Comparison of ENCODE assay signal across 17 cellular contexts in the genomic region with DNA sequence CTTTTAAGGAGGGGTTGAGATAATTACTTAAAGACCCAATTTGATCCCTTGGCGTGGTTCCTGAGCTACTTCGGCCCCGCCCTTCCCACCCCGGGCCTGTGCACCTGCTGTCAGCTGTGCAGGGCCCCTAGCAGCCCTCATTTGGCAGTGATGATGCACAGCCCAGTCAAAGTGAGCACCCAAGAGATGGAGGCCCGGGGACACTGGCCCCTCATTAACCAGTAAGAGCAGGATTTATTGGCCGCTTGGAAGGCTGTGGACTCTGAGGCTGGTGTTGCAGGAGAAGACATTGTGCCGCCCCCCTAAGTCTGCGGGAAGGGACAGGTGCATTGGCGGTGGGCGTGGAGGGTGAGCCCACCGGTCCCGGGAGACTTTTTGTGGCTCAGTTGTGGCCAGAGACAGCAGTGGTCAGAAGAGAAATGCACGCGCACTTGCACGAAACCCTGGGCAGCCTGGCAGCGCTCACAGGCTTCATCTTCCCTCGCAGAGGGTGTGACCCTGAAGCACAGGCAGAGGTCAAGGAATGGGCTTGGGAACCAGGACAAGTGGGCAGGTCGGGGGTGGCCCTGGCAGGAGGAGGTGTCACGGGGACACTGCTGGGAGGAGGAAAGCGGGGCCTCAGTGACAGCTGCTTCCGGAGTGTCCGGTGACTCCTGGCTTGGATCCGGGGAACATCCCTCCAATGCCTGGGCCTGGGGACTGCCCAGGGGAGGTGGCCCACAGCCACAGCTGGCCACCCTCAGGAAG.
DNase-seq lines count a peak whose midpoint lies in the region; ATAC-seq and TF ChIP-seq lines count a peak whose summit lies in the region.
"Had no signal": no experiment of that assay in that cellular context is flagged by ENCODE, and none has a peak within 500 bp of the region (broad histone marks: within the 10 kb centered on the region; RNA-seq: fewer than 3 reads in every experiment).

No MANE protein-coding gene starts in this region.

- ATAC-seq in right cardiac atrium (peak in 1 of 2 donors; percentile 24), memory B cell (ENCODE audit: low read depth) (peak; percentile 37), upper lobe of right lung (peak; percentile 17)
- ATAC-seq: GM23338, T-cell had no signal

- H3K4me3 Mint-ChIP-seq in memory B cell, result no peak overlapping the region
- H3K4me3 Mint-ChIP-seq: GM23338, T-cell had no signal

- peak overlapping the region; percentile 53 for H3K27ac Mint-ChIP-seq in memory B cell
- H3K27ac Mint-ChIP-seq: GM23338, T-cell had no signal

- peaks cover 4% of the 10 kb centered on the region for H3K9me3 Mint-ChIP-seq in memory B cell

- H3K4me1 Mint-ChIP-seq in memory B cell, result peaks cover 10% of the 10 kb centered on the region
- H3K4me1 Mint-ChIP-seq: T-cell had no signal

- H3K9me3 ChIP-seq in right cardiac atrium (ENCODE audit: control insufficient read depth, low read length) (no peaks in the 10 kb centered on the region), left ventricle myocardium inferior (replicated peaks) (peaks cover 19% of the 10 kb centered on the region), upper lobe of right lung (no peaks in the 10 kb centered on the region), ascending aorta (peaks cover 4 to 9% of the 10 kb centered on the region in 2 donors)
- H3K9me3 ChIP-seq: BE2C had no signal

- H3K27ac ChIP-seq in right cardiac atrium (ENCODE audit: low read length) (no peak overlapping the region), left ventricle myocardium inferior (replicated peaks) (no peak overlapping the region), upper lobe of right lung (no peak overlapping the region), ascending aorta (no peak overlapping the region)
- H3K27ac ChIP-seq: RWPE1, SK-N-MC had no signal

- peaks cover 12% of the 10 kb centered on the region for H3K27me3 Mint-ChIP-seq in memory B cell
- H3K27me3 Mint-ChIP-seq: T-cell had no signal

- DNase-seq in right cardiac atrium (peak in 2 of 3 donors; percentile 30 to 39), left ventricle myocardium inferior (no peak), SHP77 (lab: John Stamatoyannopoulos, UW) (peak; percentile 9 to 57), memory B cell (ENCODE audit: low spot score in 2 of 2) (no peak), upper lobe of right lung (no peak), ascending aorta (ENCODE audit: low spot score in 2 of 2) (no peak), NCI-H510A treated with DMSO at 0.1 percent for 48 hours (lab: John Stamatoyannopoulos, UW) (no peak)
- DNase-seq: BE2C; DMS153; NCI-H187 treated with DMSO at 0.1 percent for 48 hours; NCI-H524 treated with DMSO at 0.1 percent for 48 hours; NK-92 treated with Interleukin-12 subunit alpha and Interleukin-12 subunit beta, amount 100 ng/mL, for 24 hours; OCI-M1; T-cell had no signal

- no peaks in the 10 kb centered on the region for H3K36me3 Mint-ChIP-seq in memory B cell
- H3K36me3 Mint-ChIP-seq: T-cell had no signal

- H3K4me1 ChIP-seq in right cardiac atrium (ENCODE audit: control insufficient read depth, insufficient read depth, low read length), result no peaks in the 10 kb centered on the region
- H3K4me1 ChIP-seq in left ventricle myocardium inferior, result no peaks in the 10 kb centered on the region
- H3K4me1 ChIP-seq in upper lobe of right lung, result no peaks in the 10 kb centered on the region
- no peaks in the 10 kb centered on the region for H3K4me1 ChIP-seq in ascending aorta
- H3K4me1 ChIP-seq: BE2C had no signal

- TF ChIP-seq CTCF in left ventricle myocardium inferior (IDR thresholded peaks at IDR 0.05; ENCODE audit: borderline replicate concordance), result no peak
- no peak for TF ChIP-seq CTCF in upper lobe of right lung (IDR thresholded peaks at IDR 0.05)
- no peak for TF ChIP-seq CTCF in ascending aorta (IDR thresholded peaks at IDR 0.05)

- H3K36me3 ChIP-seq in left ventricle myocardium inferior, result no peaks in the 10 kb centered on the region
- H3K36me3 ChIP-seq in upper lobe of right lung, result no peaks in the 10 kb centered on the region
- H3K36me3 ChIP-seq in ascending aorta, result no peaks in the 10 kb centered on the region
- H3K36me3 ChIP-seq: BE2C had no signal

- 84% methylated on average over 23 of the region's 23 CpGs for whole genome bisulfite sequencing in right cardiac atrium

- H3K4me3 ChIP-seq in right cardiac atrium (ENCODE audit: low read length) (no peak overlapping the region), left ventricle myocardium inferior (no peak overlapping the region), upper lobe of right lung (no peak overlapping the region), ascending aorta (no peak overlapping the region)
- H3K4me3 ChIP-seq: GM23338, SK-N-MC had no signal

- intact Hi-C loops in right cardiac atrium (cut with DNase I), result no loop called here
- intact Hi-C loops in left ventricle myocardium inferior (cut with micrococcal nuclease), result no loop called here
- intact Hi-C loops in upper lobe of right lung (cut with DNase I), result no loop called here
- intact Hi-C loops in ascending aorta (cut with DNase I), result no loop called here

- no peaks in the 10 kb centered on the region for H3K27me3 ChIP-seq in right cardiac atrium (ENCODE audit: control insufficient read depth, insufficient read depth)
- no peaks in the 10 kb centered on the region for H3K27me3 ChIP-seq in left ventricle myocardium inferior (ENCODE audit: low read depth)
- H3K27me3 ChIP-seq in upper lobe of right lung, result no peaks in the 10 kb centered on the region
- H3K27me3 ChIP-seq in ascending aorta, result no peaks in the 10 kb centered on the region
- H3K27me3 ChIP-seq: BE2C had no signal

Comparison
In these comparisons a context has a peak if more than half of its experiments do, and no peak if none do; other contexts are left out.
1. DNase-seq: peak in right cardiac atrium (2 of 3) and SHP77 (2 of 2); none in left ventricle myocardium inferior (single experiment), memory B cell (0 of 2), upper lobe of right lung (single experiment), ascending aorta (0 of 2) and NCI-H510A treated with DMSO at 0.1 percent for 48 hours (single experiment).